Comparison of ENCODE assay signal across 20 cellular contexts in genomic region chr16:30910427-30911029, GRCh38. TPM values are rescaled to one million over a fixed set of nuclear protein-coding genes. Genes with fewer than 3 reads are reported as not detected.
DNase-seq lines count a peak whose midpoint lies in the region; FAIRE-seq and TF ChIP-seq lines count a peak whose summit lies in the region.
"Had no signal": no experiment of that assay in that cellular context is flagged by ENCODE, and none has a peak within 500 bp of the region (broad histone marks: within the 10 kb centered on the region; RNA-seq: fewer than 3 reads in every experiment).

No MANE protein-coding gene starts in this region.

- no peaks in the 10 kb centered on the region for H3K36me3 Mint-ChIP-seq in H9 (ENCODE audit: insufficient read depth in 1 of 3, low read depth in 3 of 3)
- H3K36me3 Mint-ChIP-seq: CD4-positive, alpha-beta memory T cell had no signal

- H3K4me2 ChIP-seq in trophoblast cell (ENCODE audit: low read length) (no peak overlapping the region), H9 (ENCODE audit: insufficient read depth, insufficient read length, low read length) (no peak overlapping the region)

- H2BK15ac ChIP-seq in H9 (ENCODE audit: low read depth, low read length), result no peak overlapping the region

- H2BK20ac ChIP-seq in H9 (ENCODE audit: low read depth, low read length, poor library complexity, severe bottlenecking), result no peak overlapping the region

- H4K91ac ChIP-seq in trophoblast cell (ENCODE audit: low read depth, low read length), result no peak overlapping the region
- no peak overlapping the region for H4K91ac ChIP-seq in H9 (ENCODE audit: insufficient read length, low read depth, low read length)

- H3K4ac ChIP-seq in trophoblast cell (ENCODE audit: low read depth, low read length) (no peak overlapping the region), H9 (ENCODE audit: low read depth, low read length) (no peak overlapping the region)

- H3K4me3 Mint-ChIP-seq in H9, result no peak overlapping the region
- H3K4me3 Mint-ChIP-seq: CD4-positive, alpha-beta memory T cell had no signal

- no peaks in the 10 kb centered on the region for H3K79me1 ChIP-seq in trophoblast cell (ENCODE audit: low read length)
- no peaks in the 10 kb centered on the region for H3K79me1 ChIP-seq in H9 (ENCODE audit: insufficient read depth, low read depth, low read length, poor library complexity, severe bottlenecking)

- 0 out of 2 replicates have a peak overlapping the region, but pooled peaks have one; percentile 1 for H3K9ac ChIP-seq in HUES48 (ENCODE audit: low read depth, low read length)
- no peak overlapping the region for H3K9ac ChIP-seq in iPS-20b (ENCODE audit: low read depth, low read length)
- no peak overlapping the region for H3K9ac ChIP-seq in trophoblast cell (ENCODE audit: low read length)
- no peak overlapping the region for H3K9ac ChIP-seq in H9 (ENCODE audit: extremely low read depth, insufficient read length, low read length)

- H2BK5ac ChIP-seq in trophoblast cell (ENCODE audit: low read depth, low read length, poor library complexity) (no peak overlapping the region), H9 (ENCODE audit: insufficient read length, low read length) (no peak overlapping the region)

- H3K27ac Mint-ChIP-seq in H9, result peak overlapping the region in 1 of 3 experiments; percentile 88; a peak in 1 of 7 replicates

- H2AK5ac ChIP-seq in trophoblast cell (ENCODE audit: low read length), result no peak overlapping the region
- H2AK5ac ChIP-seq in H9 (ENCODE audit: insufficient read length, low read length), result no peak overlapping the region

- H3K36me3 ChIP-seq in HUES48 (ENCODE audit: control insufficient read depth, insufficient read depth, low read length), result no peaks in the 10 kb centered on the region
- no peaks in the 10 kb centered on the region for H3K36me3 ChIP-seq in iPS-20b (ENCODE audit: insufficient read depth, low read depth, low read length)
- no peaks in the 10 kb centered on the region for H3K36me3 ChIP-seq in trophoblast cell (ENCODE audit: control insufficient read depth in 1 of 2, insufficient read depth in 2 of 2, low read length in 2 of 2)
- H3K36me3 ChIP-seq: SJSA1 had no signal

- no peak for FAIRE-seq in urothelium cell line (lab: Jason Lieb, UNC)

- H3K27me3 ChIP-seq in HUES48 (ENCODE audit: control insufficient read depth, insufficient read depth, low read length), result no peaks in the 10 kb centered on the region
- no peaks in the 10 kb centered on the region for H3K27me3 ChIP-seq in iPS-20b (ENCODE audit: insufficient read depth, low read length)
- H3K27me3 ChIP-seq in trophoblast cell (ENCODE audit: insufficient read depth, low read length), result no peaks in the 10 kb centered on the region
- no peaks in the 10 kb centered on the region for H3K27me3 ChIP-seq in H9 (ENCODE audit: insufficient read depth, low read length)
- H3K27me3 ChIP-seq: SJSA1 had no signal

- H3K9me3 Mint-ChIP-seq in H9, result no peaks in the 10 kb centered on the region
- H3K9me3 Mint-ChIP-seq: CD4-positive, alpha-beta memory T cell had no signal

- H3K27me3 Mint-ChIP-seq in H9 (ENCODE audit: low read depth), result peaks cover 6% of the 10 kb centered on the region
- H3K27me3 Mint-ChIP-seq: CD4-positive, alpha-beta memory T cell had no signal

- no peak overlapping the region for H4K12ac ChIP-seq in trophoblast cell (ENCODE audit: low read depth, low read length)

- no peaks in the 10 kb centered on the region for H3K23me2 ChIP-seq in H9 (ENCODE audit: insufficient read length, low read depth, low read length, poor library complexity, severe bottlenecking)

- H3K9me3 ChIP-seq in HUES48 (ENCODE audit: control insufficient read depth, insufficient read depth, low read length) (no peaks in the 10 kb centered on the region), iPS-20b (ENCODE audit: insufficient read depth, low read depth, low read length) (no peaks in the 10 kb centered on the region), trophoblast cell (ENCODE audit: insufficient read depth, low read depth, low read length) (peaks cover 7% of the 10 kb centered on the region), H9 (ENCODE audit: control insufficient read depth, low read depth, low read length) (no peaks in the 10 kb centered on the region)
- H3K9me3 ChIP-seq: SJSA1 had no signal

- H4K8ac ChIP-seq in trophoblast cell (ENCODE audit: low read depth, low read length) (no peak overlapping the region), H9 (replicated peaks; ENCODE audit: insufficient read length, low read depth, low read length) (no peak overlapping the region)

- H2BK120ac ChIP-seq in trophoblast cell (ENCODE audit: insufficient read depth, low read length, poor library complexity) (no peak overlapping the region), H9 (ENCODE audit: low read depth, low read length, poor library complexity, severe bottlenecking) (no peak overlapping the region)

- no peak overlapping the region for H3T11ph ChIP-seq in H9 (ENCODE audit: low read length)

- H3K18ac ChIP-seq in trophoblast cell (ENCODE audit: low read length) (no peak overlapping the region), H9 (ENCODE audit: insufficient read length, low read depth, low read length) (no peak overlapping the region)

- WGBS in trophoblast cell (ENCODE audit: extremely low coverage, insufficient coverage, insufficient read length), result no CpG with 5 or more reads among the region's 18 CpGs
- no CpG with 5 or more reads among the region's 18 CpGs for WGBS in H9 (ENCODE audit: extremely low coverage, insufficient read length, low lambda C conversion rate)

- peaks cover 12% of the 10 kb centered on the region for H3K4me1 ChIP-seq in HUES48 (ENCODE audit: control insufficient read depth, insufficient read depth, low read length)
- peaks cover 4% of the 10 kb centered on the region; the same call in 1 of the 2 replicates for H3K4me1 ChIP-seq in iPS-20b (ENCODE audit: insufficient read depth, low read length)
- no peaks in the 10 kb centered on the region for H3K4me1 ChIP-seq in trophoblast cell (ENCODE audit: control insufficient read depth in 1 of 2, insufficient read depth in 2 of 2, low read length in 2 of 2)
- no peaks in the 10 kb centered on the region for H3K4me1 ChIP-seq in H9 (ENCODE audit: insufficient read depth, low read length)
- H3K4me1 ChIP-seq: SJSA1 had no signal

- peak overlapping the region; percentile 29 for H3K23ac ChIP-seq in trophoblast cell (ENCODE audit: low read length)
- H3K23ac ChIP-seq in H9 (ENCODE audit: insufficient read length, low read depth, low read length), result no peak overlapping the region

- H3K4me1 Mint-ChIP-seq in H9, result peaks cover 18 to 20% of the 10 kb centered on the region in 2 experiments

- no peak overlapping the region for H3K27ac ChIP-seq in HUES48 (ENCODE audit: low read depth, low read length)
- no peak overlapping the region for H3K27ac ChIP-seq in iPS-20b (ENCODE audit: low read length)
- no peak overlapping the region for H3K27ac ChIP-seq in trophoblast cell (ENCODE audit: low read depth, low read length)
- no peak overlapping the region for H3K27ac ChIP-seq in H9 (ENCODE audit: insufficient read length, low read depth, low read length)
- H3K27ac ChIP-seq: SJSA1 had no signal

- H2AFZ ChIP-seq in trophoblast cell (ENCODE audit: insufficient read depth, low read length, poor library complexity), result no peak overlapping the region
- no peak overlapping the region for H2AFZ ChIP-seq in H9 (ENCODE audit: low read length)

- no peak overlapping the region for H2BK12ac ChIP-seq in trophoblast cell (ENCODE audit: low read length)
- no peak overlapping the region for H2BK12ac ChIP-seq in H9 (ENCODE audit: insufficient read length, low read depth, low read length)

- H3K56ac ChIP-seq in H9 (ENCODE audit: insufficient read length, low read depth, low read length), result no peak overlapping the region

- H4K5ac ChIP-seq in H9 (ENCODE audit: insufficient read length, low read depth, low read length), result no peak overlapping the region

- peak; percentile 66 for DNase-seq in ecto neural progenitor cell (ENCODE audit: low spot score)
- DNase-seq in trophoblast cell, result no peak
- DNase-seq in DMS79 (lab: John Stamatoyannopoulos, UW), result no peak
- DNase-seq in urothelium cell line (ENCODE audit: low spot score), result no peak
- no peak for DNase-seq in H9
- DNase-seq in stimulated activated CD8-positive, alpha-beta memory T cell treated with anti-CD3 and anti-CD28 coated beads, Interleukin-4, amount 100 ng/mL, for 48 hours, result no peak
- DNase-seq: Calu3; CD4-positive, alpha-beta memory T cell; DMS53; Kasumi-1; NCI-H1105; NCI-H1694; NCI-H2107; NCI-H226; NCI-H526 treated with DMSO at 0.1 percent for 48 hours; NK-92 treated with Interleukin-12 subunit alpha and Interleukin-12 subunit beta, amount 100 ng/mL, for 24 hours; PC-3 had no signal

- no peak overlapping the region for H3K4me3 ChIP-seq in HUES48 (ENCODE audit: low read depth, low read length)
- peak overlapping the region; percentile 20; the same call in 1 of the 2 replicates for H3K4me3 ChIP-seq in iPS-20b (ENCODE audit: low read length)
- H3K4me3 ChIP-seq in trophoblast cell (ENCODE audit: low read depth, low read length), result no peak overlapping the region
- H3K4me3 ChIP-seq: SJSA1 had no signal

- H3K79me2 ChIP-seq in trophoblast cell (ENCODE audit: control insufficient read depth, insufficient read depth, low read length, poor library complexity) (no peaks in the 10 kb centered on the region), H9 (ENCODE audit: insufficient read depth, low read length) (no peaks in the 10 kb centered on the region)

- no peak for TF ChIP-seq CTCF in H9 (conservative IDR thresholded peaks at IDR 0.05)

- peaks cover 2% of the 10 kb centered on the region for H4K20me1 ChIP-seq in H9 (ENCODE audit: control insufficient read depth, insufficient read depth, insufficient read length)

- no peak overlapping the region for H3K14ac ChIP-seq in trophoblast cell (ENCODE audit: low read length)
- no peak overlapping the region for H3K14ac ChIP-seq in H9 (ENCODE audit: insufficient read depth, low read length)

RNA-seq across cellular contexts. Expression of gene FBXL19, which starts 12.8 kb away (rescaled TPM):
- polyA plus RNA-seq in trophoblast cell (2013), result 36.4 and 36.8 TPM in 2 replicates
- total RNA-seq in H9 (2021), result 66.8 and 68.0 TPM in 2 replicates

RNA-seq across cellular contexts. Expression of gene CTF1, which starts 14.1 kb away (rescaled TPM):
- polyA plus RNA-seq in trophoblast cell (2013), result 6.0 and 6.4 TPM in 2 replicates
- 0.72 TPM in 2 replicates for total RNA-seq in H9 (2021)
- polyA plus RNA-seq: CD4-positive, alpha-beta memory T cell had no signal

RNA-seq across cellular contexts. Expression of gene BCL7C, which starts 16.7 kb away (rescaled TPM):
- 28.8 TPM in 2 replicates for polyA plus RNA-seq in trophoblast cell (2013)
- total RNA-seq in H9 (2021), result 17.5 and 18.3 TPM in 2 replicates

RNA-seq across cellular contexts. Expression of gene ORAI3, which starts 38.3 kb away (rescaled TPM):
- polyA plus RNA-seq in trophoblast cell (2013), result 14.3 and 15.9 TPM in 2 replicates
- total RNA-seq in H9 (2021), result 6.1 and 6.9 TPM in 2 replicates

RNA-seq across cellular contexts. Expression of gene SETD1A, which starts 47.0 kb away (rescaled TPM):
- 14.9 and 15.0 TPM in 2 replicates for polyA plus RNA-seq in trophoblast cell (2013)
- 36.9 and 37.0 TPM in 2 replicates for total RNA-seq in H9 (2021)
